ENCODE assay signal across 8 cellular contexts in the genomic region with DNA sequence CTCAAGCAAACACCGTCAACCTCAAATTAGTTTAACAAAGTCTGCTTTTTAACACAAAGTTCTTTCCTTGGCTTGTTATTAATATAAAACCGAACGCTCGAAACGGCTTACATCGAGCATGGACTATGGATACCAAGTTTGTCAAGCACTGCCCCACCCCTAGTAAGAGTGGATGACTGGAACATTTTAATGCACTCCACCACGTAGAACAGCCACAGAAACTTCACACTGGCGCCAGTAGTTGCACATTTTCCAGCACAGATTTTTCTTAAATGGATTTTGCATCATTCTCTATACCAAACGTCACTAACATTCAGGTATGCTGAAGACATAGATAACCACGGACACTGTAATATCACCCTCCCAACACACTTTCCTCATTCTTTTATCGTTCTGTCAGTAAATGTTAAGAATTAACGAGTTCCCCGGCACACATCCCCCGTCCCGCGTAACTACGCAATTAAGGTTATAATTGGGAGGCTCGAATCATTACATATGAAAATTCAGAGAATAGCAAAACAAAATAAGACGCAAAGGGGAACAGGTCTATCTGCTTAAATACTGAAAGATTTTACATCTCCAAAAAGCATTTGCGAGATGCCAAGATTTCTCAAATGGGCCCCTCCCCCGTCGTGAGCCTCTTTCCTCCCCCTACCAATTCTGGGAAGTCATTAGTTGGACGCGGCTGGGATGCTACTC. TPM values are rescaled to one million over a fixed set of nuclear protein-coding genes. Genes with fewer than 3 reads are reported as not detected.
DNase-seq lines count a peak whose midpoint lies in the region; TF ChIP-seq lines count a peak whose summit lies in the region.

No MANE protein-coding gene starts in this region.

- peak overlapping the region; percentile 39 to 100 for H3K23ac ChIP-seq in mesenchymal stem cell (ENCODE audit: low read length in 2 of 2)

- H2AFZ ChIP-seq in mesenchymal stem cell (ENCODE audit: low read depth, low read length): no peak overlapping the region

- peak overlapping the region in 1 of 2 experiments; percentile 96 for H2BK12ac ChIP-seq in mesenchymal stem cell (ENCODE audit: low read length in 2 of 2)

- no peak for TF ChIP-seq CTCF in tibial nerve (IDR thresholded peaks at IDR 0.05)

- WGBS in mesenchymal stem cell: 2% methylated on average over 22 of the region's 24 CpGs
- WGBS in tibial nerve, 2 donors: 1 to 2% methylated on average over 24 of the region's 24 CpGs

- H4K8ac ChIP-seq in mesenchymal stem cell (ENCODE audit: low read length): no peak overlapping the region

- peak overlapping the region; percentile 73 for H4K91ac ChIP-seq in mesenchymal stem cell (ENCODE audit: low read length)

- peaks cover 21 to 51% of the 10 kb centered on the region in 2 donors for H3K27me3 ChIP-seq in duodenal mucosa (ENCODE audit: control insufficient read depth in 1 of 2, insufficient read depth in 2 of 2, low read length in 2 of 2)
- no peaks in the 10 kb centered on the region for H3K27me3 ChIP-seq in mesenchymal stem cell (ENCODE audit: control insufficient read depth in 1 of 2, insufficient read depth in 1 of 2, low read length in 2 of 2)
- no peaks in the 10 kb centered on the region for H3K27me3 ChIP-seq in tibial nerve

- H3K79me1 ChIP-seq in mesenchymal stem cell (replicated peaks; ENCODE audit: low read length, poor library complexity, severe bottlenecking): no peaks in the 10 kb centered on the region

- H3K4me1 ChIP-seq in duodenal mucosa (ENCODE audit: control insufficient read depth in 1 of 2, insufficient read depth in 2 of 2, low read length in 2 of 2) (peaks cover 0 to 9% of the 10 kb centered on the region in 2 donors), mesenchymal stem cell (ENCODE audit: control insufficient read depth, insufficient read depth, low read depth, low read length) (no peaks in the 10 kb centered on the region), tibial nerve (peaks cover 0 to 61% (median 7%) of the 10 kb centered on the region in 4 donors)

- peak in 1 of 2 donors; percentile 15 for TF ChIP-seq POLR2A in tibial nerve (IDR thresholded peaks at IDR 0.05)

- H3K4ac ChIP-seq in mesenchymal stem cell (ENCODE audit: low read depth in 1 of 2, low read length in 2 of 2): peak overlapping the region; percentile 73 to 97

- DNase-seq in NCI-H1105 treated with DMSO at 0.1 percent for 48 hours (lab: John Stamatoyannopoulos, UW): peak; percentile 26
- no peak for DNase-seq in NCI-H1105 (lab: John Stamatoyannopoulos, UW)
- peak; percentile 60 for DNase-seq in RPMI7951 (ENCODE audit: low read depth)
- DNase-seq in mesenchymal stem cell: peak; percentile 75
- DNase-seq in tibial nerve (ENCODE audit: low spot score in 2 of 2): peak; percentile 31 to 38
- no peak for DNase-seq in NCI-H2081 (lab: John Stamatoyannopoulos, UW)
- no peak for DNase-seq in COLO829 (ENCODE audit: low spot score)

- no peak overlapping the region for H2AK5ac ChIP-seq in mesenchymal stem cell (ENCODE audit: low read length, severe bottlenecking)

- H3K14ac ChIP-seq in mesenchymal stem cell (ENCODE audit: low read length in 2 of 2): peak overlapping the region in 1 of 2 experiments; percentile 99

- H2BK5ac ChIP-seq in mesenchymal stem cell (ENCODE audit: low read depth, low read length, poor library complexity, severe bottlenecking): peak overlapping the region; percentile 99

- peak in 1 of 2 donors; percentile 56 for TF ChIP-seq EP300 in tibial nerve (IDR thresholded peaks at IDR 0.05)

- H3K9me3 ChIP-seq in duodenal mucosa (ENCODE audit: control insufficient read depth in 1 of 2, low read length in 2 of 2) (no peaks in the 10 kb centered on the region), mesenchymal stem cell (ENCODE audit: control insufficient read depth, low read length) (no peaks in the 10 kb centered on the region), tibial nerve (no peaks in the 10 kb centered on the region)

- peak overlapping the region; percentile 90 for H2BK15ac ChIP-seq in mesenchymal stem cell (ENCODE audit: low read depth, poor library complexity, severe bottlenecking)

- H3K36me3 ChIP-seq in duodenal mucosa (ENCODE audit: control insufficient read depth in 1 of 2, insufficient read depth in 2 of 2, low read length in 2 of 2): no peaks in the 10 kb centered on the region
- peaks cover 13 to 22% of the 10 kb centered on the region in 2 experiments for H3K36me3 ChIP-seq in mesenchymal stem cell (ENCODE audit: control insufficient read depth in 1 of 2, insufficient read depth in 2 of 2, low read depth in 1 of 2, low read length in 2 of 2)
- peaks cover 0 to 12% (median 0%) of the 10 kb centered on the region in 3 donors for H3K36me3 ChIP-seq in tibial nerve

- H3K4me2 ChIP-seq in mesenchymal stem cell (ENCODE audit: low read length, poor library complexity, severe bottlenecking): peak overlapping the region; percentile 80

- H3K27ac ChIP-seq in duodenal mucosa (ENCODE audit: low read depth, low read length) (peak overlapping the region; percentile 91), mesenchymal stem cell (ENCODE audit: low read length, poor library complexity, severe bottlenecking) (peak overlapping the region; percentile 88), tibial nerve (peak overlapping the region; percentile 91 to 99 (median 98))

- H3K9ac ChIP-seq in duodenal mucosa (ENCODE audit: low read depth in 1 of 2, low read length in 2 of 2) (peak overlapping the region; percentile 20 to 40), mesenchymal stem cell (ENCODE audit: low read length) (peak overlapping the region; percentile 94)

- H3K4me3 ChIP-seq in duodenal mucosa (ENCODE audit: low read depth in 1 of 2, low read length in 2 of 2) (peak overlapping the region; percentile 70), mesenchymal stem cell (ENCODE audit: insufficient read depth in 1 of 2, low read depth in 1 of 2, low read length in 2 of 2) (peak overlapping the region; percentile 96 to 100), tibial nerve (peak overlapping the region; percentile 75 to 93 (median 81))

- H3K18ac ChIP-seq in mesenchymal stem cell (ENCODE audit: low read depth in 1 of 2, low read length in 2 of 2): peak overlapping the region; percentile 78 to 99

- H2BK120ac ChIP-seq in mesenchymal stem cell (ENCODE audit: low read depth, low read length): peak overlapping the region; percentile 82

RNA-seq across cellular contexts. Expression of a gene that starts 1.0 kb away (rescaled TPM):
- total RNA-seq in RPMI7951 (2014; rRNA removed; shearing (Covaris generic)): 70.3 and 84.1 TPM in 2 replicates
- polyA plus RNA-seq in mesenchymal stem cell (2013, experiment 1 of 2): 137 TPM
- polyA plus RNA-seq in mesenchymal stem cell (2013, experiment 2 of 2): 137 TPM
- total RNA-seq in tibial nerve: 100 to 1,000 TPM; 116 to 165 (median 146) TPM

Comparison
In these comparisons a context has a peak if more than half of its experiments do, and no peak if none do; other contexts are left out.
1. DNase-seq: peak in NCI-H1105 treated with DMSO at 0.1 percent for 48 hours (single experiment), RPMI7951 (single experiment), mesenchymal stem cell (single experiment) and tibial nerve (2 of 2); none in NCI-H1105 (single experiment), NCI-H2081 (0 of 2) and COLO829 (single experiment).
2. Peak in every context shown above with its lines, with median percentiles within 50 percentile points of each other: H3K27ac ChIP-seq and H3K4me3 ChIP-seq.